15 cellular contexts compared by ENCODE assay signal in the genomic region with DNA sequence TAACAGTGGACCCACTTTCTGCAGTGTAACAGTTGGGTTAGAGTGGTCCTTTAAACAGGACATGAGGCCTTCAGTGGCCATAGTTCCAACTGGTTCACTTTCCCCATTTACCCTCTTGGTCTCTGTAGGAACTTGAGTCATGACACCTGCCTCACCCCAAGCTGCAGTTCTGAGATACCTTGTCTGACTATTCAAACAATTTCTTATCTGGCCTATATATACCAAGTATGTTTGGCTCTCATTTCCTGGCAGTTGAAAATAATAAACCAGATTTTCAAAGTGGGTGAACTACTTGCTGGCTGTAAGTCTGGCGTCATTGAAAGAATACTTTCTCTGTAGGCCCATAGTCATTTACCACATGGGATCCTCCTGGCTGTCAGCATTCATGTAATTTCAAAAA.
DNase-seq lines count a peak whose midpoint lies in the region; ATAC-seq and TF ChIP-seq lines count a peak whose summit lies in the region.
"Had no signal": no experiment of that assay in that cellular context is flagged by ENCODE, and none has a peak within 500 bp of the region (broad histone marks: within the 10 kb centered on the region; RNA-seq: fewer than 3 reads in every experiment).

No MANE protein-coding gene starts in this region.

- H3K27me3 ChIP-seq in HCT116 (ENCODE audit: insufficient read depth, low read length) (no peaks in the 10 kb centered on the region), RWPE2 (ENCODE audit: insufficient read depth, poor library complexity, severe bottlenecking) (no peaks in the 10 kb centered on the region), hepatocyte (no peaks in the 10 kb centered on the region), muscle layer of duodenum (ENCODE audit: low read depth, low read length) (no peaks in the 10 kb centered on the region)
- H3K27me3 ChIP-seq: SJCRH30 had no signal

- DNase-seq in HCT116 (ENCODE audit: low read depth, low spot score) (no peak), RWPE2 (ENCODE audit: low spot score) (no peak), hepatocyte (ENCODE audit: low spot score) (peak; percentile 30), A172 (ENCODE audit: low spot score) (no peak), NOMO-1 treated with DMSO at 0.1 percent for 48 hours (lab: John Stamatoyannopoulos, UW; ENCODE audit: unreplicated experiment) (no peak), NCI-H526 (lab: John Stamatoyannopoulos, UW) (no peak), NCI-H146 (lab: John Stamatoyannopoulos, UW) (no peak)
- DNase-seq: 8988T, COR-L47, DMS153, NCI-H1092 treated with DMSO at 0.1 percent for 48 hours, NCI-H1694 treated with DMSO at 0.1 percent for 48 hours, SJCRH30 had no signal

- intact Hi-C loops in HCT116 (cut with micrococcal nuclease): no loop called here

- H3K36me3 ChIP-seq in HCT116 (ENCODE audit: control insufficient read depth in 1 of 2, insufficient read depth in 2 of 2, low read length in 2 of 2): no peaks in the 10 kb centered on the region
- H3K36me3 ChIP-seq in RWPE2 (ENCODE audit: low read depth): no peaks in the 10 kb centered on the region
- no peaks in the 10 kb centered on the region for H3K36me3 ChIP-seq in hepatocyte (replicated peaks; ENCODE audit: insufficient read depth, low read depth)
- H3K36me3 ChIP-seq in muscle layer of duodenum (ENCODE audit: control insufficient read depth in 1 of 2, insufficient read depth in 2 of 2, low read length in 2 of 2): no peaks in the 10 kb centered on the region
- H3K36me3 ChIP-seq: HAP-1, SJCRH30 had no signal

- TF ChIP-seq POLR2A in HCT116 (IDR thresholded peaks at IDR 0.05; ENCODE audit: borderline replicate concordance, extremely low read depth, insufficient read depth, insufficient read length): no peak

- H3K9ac ChIP-seq in HCT116 (ENCODE audit: low read length): no peak overlapping the region

- no peak for TF ChIP-seq RAD21 in HCT116 (IDR thresholded peaks at IDR 0.05; ENCODE audit: low read depth)

- BruUV-seq in HCT116 (replicated peaks; lab: Mats Ljungman, UMichigan): no TSS peak

- RAD21 ChIA-PET in HCT116 (lab: Charles Lee; ENCODE audit: low non-redundant PET in 1 of 2, low total read pairs in 2 of 2, uncharacterized antibody in 2 of 2, unreplicated experiment in 2 of 2): no interaction called here

- POLR2A ChIA-PET in HCT116 (lab: Charles Lee): no interaction called here

- no peak overlapping the region for H3K4me3 ChIP-seq in HCT116 (replicated peaks in 1 of 2; ENCODE audit: low read depth in 1 of 2, low read length in 2 of 2)
- no peak overlapping the region for H3K4me3 ChIP-seq in RWPE2 (ENCODE audit: severe bottlenecking)
- H3K4me3 ChIP-seq in hepatocyte: no peak overlapping the region
- H3K4me3 ChIP-seq in muscle layer of duodenum (ENCODE audit: low read depth in 1 of 2, low read length in 2 of 2): no peak overlapping the region
- H3K4me3 ChIP-seq: HAP-1, SJCRH30 had no signal

- H3K27ac ChIP-seq in HCT116 (ENCODE audit: low read depth, low read length) (no peak overlapping the region), RWPE2 (ENCODE audit: poor library complexity, severe bottlenecking) (peak overlapping the region; percentile 83), hepatocyte (peak overlapping the region; percentile 77), muscle layer of duodenum (ENCODE audit: low read length) (peak overlapping the region; percentile 20)
- H3K27ac ChIP-seq: SJCRH30 had no signal

- H2AFZ ChIP-seq in HCT116 (ENCODE audit: low read depth, low read length, poor library complexity, severe bottlenecking) (no peak overlapping the region), hepatocyte (no peak overlapping the region)

- CTCF ChIA-PET in HCT116 (lab: Charles Lee): no interaction called here

- no peaks in the 10 kb centered on the region for H3K9me3 ChIP-seq in HCT116 (ENCODE audit: control insufficient read depth in 1 of 2, insufficient read depth in 1 of 2, low read depth in 1 of 2, low read length in 2 of 2)
- H3K9me3 ChIP-seq in RWPE2 (ENCODE audit: severe bottlenecking): no peaks in the 10 kb centered on the region
- no peaks in the 10 kb centered on the region for H3K9me3 ChIP-seq in hepatocyte (ENCODE audit: low read depth)
- no peaks in the 10 kb centered on the region for H3K9me3 ChIP-seq in muscle layer of duodenum (ENCODE audit: control insufficient read depth in 1 of 2, low read length in 2 of 2)
- H3K9me3 ChIP-seq: HAP-1, SJCRH30 had no signal

- WGBS in hepatocyte (ENCODE audit: low lambda C conversion rate, missing lambda C conversion rate): 63% methylated on average over 1 of the region's 1 CpG

- H3K9me2 ChIP-seq in HCT116 (ENCODE audit: insufficient read depth) (no peaks in the 10 kb centered on the region), hepatocyte (replicated peaks; ENCODE audit: insufficient read depth) (no peaks in the 10 kb centered on the region)

- TF ChIP-seq CTCF in HCT116 (IDR thresholded peaks at IDR 0.05 in 2 of 3, conservative IDR thresholded peaks at IDR 0.05 in 1 of 3; ENCODE audit: borderline replicate concordance in 1 of 3, insufficient read depth in 1 of 3, low read depth in 2 of 3, low read length in 2 of 3): no peak
- TF ChIP-seq CTCF in RWPE2 (IDR thresholded peaks at IDR 0.05; ENCODE audit: poor library complexity, severe bottlenecking): no peak
- TF ChIP-seq CTCF in hepatocyte (IDR thresholded peaks at IDR 0.05; ENCODE audit: poor library complexity): no peak

- H4K20me1 ChIP-seq in HCT116 (ENCODE audit: insufficient read depth): no peaks in the 10 kb centered on the region
- H4K20me1 ChIP-seq in hepatocyte (ENCODE audit: insufficient read depth, poor library complexity, severe bottlenecking): no peaks in the 10 kb centered on the region

- no peak for ATAC-seq in HCT116
- ATAC-seq in RWPE2 (ENCODE audit: low read depth): no peak

- H3K4me1 ChIP-seq in HCT116 (ENCODE audit: control insufficient read depth in 1 of 2, insufficient read depth in 2 of 2, low read length in 2 of 2) (peaks cover 32 to 44% of the 10 kb centered on the region in 2 experiments), RWPE2 (ENCODE audit: insufficient read depth, poor library complexity, severe bottlenecking) (peaks cover 40% of the 10 kb centered on the region), hepatocyte (ENCODE audit: insufficient read depth) (peaks cover 30% of the 10 kb centered on the region), muscle layer of duodenum (ENCODE audit: control insufficient read depth in 1 of 2, insufficient read depth in 2 of 2, low read length in 2 of 2) (peaks cover 0 to 5% of the 10 kb centered on the region in 2 donors)
- H3K4me1 ChIP-seq: HAP-1 had no signal

- H3K4me2 ChIP-seq in HCT116 (ENCODE audit: low read length) (peak overlapping the region; percentile 1; the same call in 1 of the 2 replicates), hepatocyte (peak overlapping the region; percentile 5)

- no peaks in the 10 kb centered on the region for H3K79me2 ChIP-seq in HCT116 (ENCODE audit: insufficient read depth, low read length)
- H3K79me2 ChIP-seq in hepatocyte: peaks cover 19% of the 10 kb centered on the region

TF ChIP-seq in HCT116, 20 proteins besides CTCF, POLR2A, EP300 and RAD21:
- TF ChIP-seq CBX3 (IDR thresholded peaks at IDR 0.05; ENCODE audit: low read depth) (no peak), SP1 (IDR thresholded peaks at IDR 0.05; ENCODE audit: low read depth) (no peak), TCF7L2 (IDR thresholded peaks at IDR 0.05; ENCODE audit: borderline replicate concordance, extremely low read depth, insufficient read depth, insufficient read length) (no peak), ELF1 (IDR thresholded peaks at IDR 0.05; ENCODE audit: borderline replicate concordance, low read depth) (no peak), EZH2 (IDR thresholded peaks at IDR 0.05) (no peak)
TF ChIP-seq in HCT116: peak in this region for 0.
